ENCODE assay signal across 1 cellular context in the genomic region with DNA sequence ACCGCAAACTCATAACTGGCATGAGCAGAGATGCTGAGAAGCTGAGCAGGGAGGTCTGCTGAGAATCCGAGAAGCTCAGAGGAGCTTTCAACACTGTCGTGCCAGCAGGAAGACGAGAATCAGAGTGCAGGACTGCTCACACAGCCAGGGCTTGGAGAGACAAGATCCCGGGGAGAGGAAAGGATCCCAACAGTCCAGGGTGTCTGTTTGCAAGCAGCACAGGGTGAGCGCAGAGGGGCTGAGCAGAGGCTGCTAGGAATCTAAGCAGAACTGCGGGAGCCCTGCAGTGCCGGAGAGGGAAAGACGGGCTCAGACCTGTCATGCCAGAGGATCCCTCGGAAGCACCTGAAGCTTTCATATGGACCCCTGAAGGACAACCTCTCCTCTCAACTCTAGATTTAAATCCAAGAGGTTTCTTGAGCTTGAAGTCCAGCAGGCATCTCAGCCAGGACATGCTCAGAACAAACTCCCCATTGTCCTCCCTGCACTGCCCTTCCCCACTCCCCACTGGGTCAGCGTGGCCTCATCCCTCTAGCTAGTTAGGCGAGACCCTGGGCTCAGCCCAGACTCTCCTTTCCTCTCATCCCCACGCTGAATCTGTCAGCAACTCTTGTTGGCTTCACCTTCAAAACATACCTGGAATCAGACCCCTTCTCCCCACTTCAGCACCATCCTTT.
TF ChIP-seq lines count a peak whose summit lies in the region.

No MANE protein-coding gene starts in this region.

TF ChIP-seq in K562, 482 proteins besides CTCF, POLR2A, EP300 and RAD21:
- TF ChIP-seq, protein P1, sequence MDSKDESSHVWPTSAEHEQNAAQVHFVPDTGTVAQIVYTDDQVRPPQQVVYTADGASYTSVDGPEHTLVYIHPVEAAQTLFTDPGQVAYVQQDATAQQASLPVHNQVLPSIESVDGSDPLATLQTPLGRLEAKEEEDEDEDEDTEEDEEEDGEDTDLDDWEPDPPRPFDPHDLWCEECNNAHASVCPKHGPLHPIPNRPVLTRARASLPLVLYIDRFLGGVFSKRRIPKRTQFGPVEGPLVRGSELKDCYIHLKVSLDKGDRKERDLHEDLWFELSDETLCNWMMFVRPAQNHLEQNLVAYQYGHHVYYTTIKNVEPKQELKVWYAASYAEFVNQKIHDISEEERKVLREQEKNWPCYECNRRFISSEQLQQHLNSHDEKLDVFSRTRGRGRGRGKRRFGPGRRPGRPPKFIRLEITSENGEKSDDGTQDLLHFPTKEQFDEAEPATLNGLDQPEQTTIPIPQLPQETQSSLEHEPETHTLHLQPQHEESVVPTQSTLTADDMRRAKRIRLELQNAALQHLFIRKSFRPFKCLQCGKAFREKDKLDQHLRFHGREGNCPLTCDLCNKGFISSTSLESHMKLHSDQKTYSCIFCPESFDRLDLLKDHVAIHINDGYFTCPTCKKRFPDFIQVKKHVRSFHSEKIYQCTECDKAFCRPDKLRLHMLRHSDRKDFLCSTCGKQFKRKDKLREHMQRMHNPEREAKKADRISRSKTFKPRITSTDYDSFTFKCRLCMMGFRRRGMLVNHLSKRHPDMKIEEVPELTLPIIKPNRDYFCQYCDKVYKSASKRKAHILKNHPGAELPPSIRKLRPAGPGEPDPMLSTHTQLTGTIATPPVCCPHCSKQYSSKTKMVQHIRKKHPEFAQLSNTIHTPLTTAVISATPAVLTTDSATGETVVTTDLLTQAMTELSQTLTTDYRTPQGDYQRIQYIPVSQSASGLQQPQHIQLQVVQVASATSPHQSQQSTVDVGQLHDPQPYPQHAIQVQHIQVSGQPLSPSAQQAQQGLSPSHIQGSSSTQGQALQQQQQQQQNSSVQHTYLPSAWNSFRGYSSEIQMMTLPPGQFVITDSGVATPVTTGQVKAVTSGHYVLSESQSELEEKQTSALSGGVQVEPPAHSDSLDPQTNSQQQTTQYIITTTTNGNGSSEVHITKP (IDR thresholded peaks at IDR 0.05; ENCODE audit: partially characterized antibody): no peak
- 0 out of 2 replicates have a peak, but pooled peaks have one; percentile 17 for TF ChIP-seq EZH2 (IDR thresholded peaks at IDR 0.05; ENCODE audit: borderline replicate concordance, low read depth, low read length)
- no peak for TF ChIP-seq TBP (optimal IDR thresholded peaks at IDR 0.05; ENCODE audit: low read depth, low read length)
- TF ChIP-seq E2F3 (CRISPR knock-in tag; IDR thresholded peaks at IDR 0.05): no peak
- no peak for TF ChIP-seq ELF2 (CRISPR knock-in tag; IDR thresholded peaks at IDR 0.05)
